Comparison of ENCODE assay signal across 18 cellular contexts in the genomic region with DNA sequence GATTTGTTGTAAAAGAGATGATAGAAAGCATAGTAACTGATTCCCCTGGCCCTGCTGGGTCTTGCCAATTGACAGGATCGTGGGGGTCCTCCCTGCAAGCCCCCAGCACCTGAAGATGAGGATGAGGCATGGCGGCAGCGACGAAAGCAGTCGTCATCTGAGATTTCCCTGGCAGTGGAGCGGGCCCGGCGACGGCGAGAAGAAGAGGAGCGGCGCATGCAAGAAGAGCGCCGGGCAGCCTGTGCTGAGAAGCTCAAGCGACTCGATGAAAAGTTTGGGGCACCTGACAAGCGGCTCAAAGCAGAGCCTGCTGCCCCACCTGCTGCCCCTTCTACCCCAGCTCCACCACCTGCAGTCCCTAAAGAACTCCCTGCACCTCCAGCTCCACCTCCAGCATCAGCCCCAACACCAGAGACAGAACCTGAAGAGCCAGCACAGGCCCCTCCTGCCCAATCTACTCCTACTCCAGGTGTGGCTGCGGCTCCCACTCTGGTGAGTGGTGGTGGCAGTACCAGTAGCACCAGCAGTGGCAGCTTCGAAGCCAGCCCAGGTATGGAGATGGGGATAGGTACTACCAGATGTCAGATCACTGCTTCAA. TPM values are rescaled to one million over a fixed set of nuclear protein-coding genes. Genes with fewer than 3 reads are reported as not detected.
"Had no signal": no experiment of that assay in that cellular context is flagged by ENCODE, and none has a peak within 500 bp of the region (broad histone marks: within the 10 kb centered on the region; RNA-seq: fewer than 3 reads in every experiment).

No MANE protein-coding gene starts in this region.

- H3K4me3 ChIP-seq: gastrocnemius medialis, tibial nerve had no signal

- H3K27me3 Mint-ChIP-seq: memory B cell, T-cell had no signal

- ATAC-seq: gastrocnemius medialis, left lobe of liver had no signal

- DNase-seq: activated CD4-positive, alpha-beta T cell treated with anti-CD3 and anti-CD28 coated beads for 48 hours; activated effector memory CD4-positive, alpha-beta T cell treated with anti-CD3 and anti-CD28 coated beads, Interleukin-2, amount 50 U/mL, for 16 hours; activated T-cell treated with anti-CD3 and anti-CD28 coated beads, Interleukin-2, amount 50 U/mL, for 1 hour; caudate nucleus; effector memory CD4-positive, alpha-beta T cell; gastrocnemius medialis; islet precursor cell; retina; stimulated activated CD4-positive, alpha-beta T cell treated with anti-CD3 and anti-CD28 coated beads, Interleukin-4, amount 100 ng/mL, for 4 hours; T-cell had no signal

- H3K27me3 ChIP-seq: gastrocnemius medialis, tibial nerve had no signal

- H3K9me3 Mint-ChIP-seq: memory B cell, T-cell had no signal

- H3K27ac Mint-ChIP-seq: memory B cell, T-cell had no signal

- H2AFZ ChIP-seq: parathyroid adenoma had no signal

- H3K9ac ChIP-seq: parathyroid adenoma had no signal

- H3K4me3 Mint-ChIP-seq: memory B cell, T-cell had no signal

- H3K27ac ChIP-seq: epithelial cell of prostate, gastrocnemius medialis, parathyroid adenoma, tibial nerve, VCaP had no signal

- H3K9me3 ChIP-seq: gastrocnemius medialis, tibial nerve had no signal

- H3K4me1 ChIP-seq: parathyroid adenoma had no signal

RNA-seq across cellular contexts. Expression of gene AIF1, which starts 12.8 kb away (rescaled TPM):
- total RNA-seq: SK-MEL-5 had no signal
- polyA plus RNA-seq: neural cell had no signal
